14 cellular contexts compared by ENCODE assay signal in the genomic region with DNA sequence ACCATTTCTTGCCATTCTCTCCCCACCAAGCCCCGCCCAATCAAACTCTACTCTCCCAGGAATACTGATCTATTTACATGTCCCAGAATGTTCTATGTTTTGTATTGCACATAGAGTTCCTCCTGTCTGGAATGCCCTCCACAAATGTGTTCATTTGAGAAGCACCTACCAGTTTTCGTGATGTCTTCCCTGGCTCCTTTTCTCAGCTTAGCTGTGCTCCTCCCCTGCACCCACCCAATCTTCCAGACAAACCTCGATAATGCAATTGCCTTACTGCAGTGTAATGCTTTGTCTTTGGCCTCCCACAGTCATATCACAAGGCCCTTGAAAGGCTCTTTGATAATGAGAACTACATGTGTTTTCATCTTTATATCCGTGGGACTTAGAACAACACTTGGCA.
DNase-seq lines count a peak whose midpoint lies in the region; TF ChIP-seq lines count a peak whose summit lies in the region.
"Had no signal": no experiment of that assay in that cellular context is flagged by ENCODE, and none has a peak within 500 bp of the region (broad histone marks: within the 10 kb centered on the region; RNA-seq: fewer than 3 reads in every experiment).

No MANE protein-coding gene starts in this region.

- H3K9me2 ChIP-seq in Karpas-422 (replicated peaks; ENCODE audit: insufficient read depth, low read length): no peaks in the 10 kb centered on the region

- DNase-seq in Caco-2 (no peak), Karpas-422 (no peak), amniotic epithelial cell (ENCODE audit: low read depth) (peak; percentile 51), neural crest cell (ENCODE audit: low read depth, low spot score) (no peak), DMS79 (lab: John Stamatoyannopoulos, UW) (no peak), SKM-1 treated with dmso at 0.1 percent for 144 hours (lab: John Stamatoyannopoulos, UW; ENCODE audit: unreplicated experiment) (no peak), NCI-H1105 treated with DMSO at 0.1 percent for 48 hours (lab: John Stamatoyannopoulos, UW) (no peak)
- no peak for DNase-seq in stimulated activated naive CD4-positive, alpha-beta T cell treated with Interleukin-2 at 50 U/mL for 16 hours (lab: John Stamatoyannopoulos, UW)
- DNase-seq: CD8-positive, alpha-beta T cell; DMS 273 treated with DMSO at 0.1 percent for 48 hours; GDM1; H9 had no signal

- H3K4me1 ChIP-seq in Caco-2: peaks cover 51% of the 10 kb centered on the region
- H3K4me1 ChIP-seq in Karpas-422 (ENCODE audit: low read length): peaks cover 40% of the 10 kb centered on the region

- CTCF ChIA-PET in Caco-2 (lab: Charles Lee): interaction anchor here (0.6 to 2.1 kb wide), 8 partner anchors 33 to 528 kb away, joined by 3 to 6 read pairs (median 4); no protein-coding TSS in a partner anchor

- no peaks in the 10 kb centered on the region for H3K27me3 ChIP-seq in Caco-2 (replicated peaks; ENCODE audit: control insufficient read depth, insufficient read depth, low read length)
- H3K27me3 ChIP-seq in Karpas-422 (ENCODE audit: low read length): no peaks in the 10 kb centered on the region
- H3K27me3 ChIP-seq: BLaER1 treated with 17β-estradiol and CSF1 and Interleukin-3, amounts not matched to agents 10 nM and 100 nM had no signal

- H3K4me3 Mint-ChIP-seq in Caco-2 (ENCODE audit: unreplicated experiment) (peak overlapping the region; percentile 28), neural crest cell (no peak overlapping the region)
- H3K4me3 Mint-ChIP-seq: B cell; CD8-positive, alpha-beta T cell; H9 had no signal

- intact Hi-C loops in Caco-2 (cut with micrococcal nuclease; ENCODE audit: unreplicated experiment): loop anchor here (1.0 to 2.0 kb wide), 8 partner anchors 29 to 391 kb away; no protein-coding TSS in a partner anchor

- H3K4me1 Mint-ChIP-seq in Caco-2 (ENCODE audit: low read depth, unreplicated experiment) (peaks cover 24% of the 10 kb centered on the region), neural crest cell (peaks cover 51% of the 10 kb centered on the region)
- H3K4me1 Mint-ChIP-seq: H9 had no signal

- TF ChIP-seq CTCF in Caco-2 (IDR thresholded peaks at IDR 0.05; ENCODE audit: insufficient read depth in 1 of 2, low read depth in 1 of 2, low read length in 1 of 2, severe bottlenecking in 1 of 2, unreplicated experiment in 1 of 2) (no peak), neural crest cell (conservative IDR thresholded peaks at IDR 0.05) (no peak)

- H3K4me3 ChIP-seq in Caco-2 (ENCODE audit: low read depth, low read length): no peak overlapping the region
- H3K4me3 ChIP-seq in Karpas-422 (ENCODE audit: low read length): no peak overlapping the region
- H3K4me3 ChIP-seq: BLaER1 treated with 17β-estradiol and CSF1 and Interleukin-3, amounts not matched to agents 10 nM and 100 nM had no signal

- BruUV-seq in Caco-2 (replicated peaks; lab: Mats Ljungman, UMichigan): no TSS peak

- no peaks in the 10 kb centered on the region for H3K79me2 ChIP-seq in Karpas-422 (ENCODE audit: low read length)

- POLR2A ChIA-PET in Caco-2 (lab: Charles Lee): interaction anchor here (0.8 to 1.6 kb wide), 7 partner anchors 29 to 462 kb away, joined by 3 to 9 read pairs (median 4); no protein-coding TSS in a partner anchor

- no peak overlapping the region for H3K27ac ChIP-seq in Karpas-422 (ENCODE audit: low read length)
- H3K27ac ChIP-seq: BLaER1 treated with 17β-estradiol and CSF1 and Interleukin-3, amounts not matched to agents 10 nM and 100 nM had no signal

- no peaks in the 10 kb centered on the region for H3K36me3 ChIP-seq in Caco-2 (ENCODE audit: control insufficient read depth, insufficient read depth, low read length)
- no peaks in the 10 kb centered on the region for H3K36me3 ChIP-seq in Karpas-422 (ENCODE audit: insufficient read depth, low read length)
- H3K36me3 ChIP-seq: BLaER1 treated with 17β-estradiol and CSF1 and Interleukin-3, amounts not matched to agents 10 nM and 100 nM had no signal

- H3K27ac Mint-ChIP-seq in Caco-2 (ENCODE audit: unreplicated experiment) (peak overlapping the region; percentile 81), neural crest cell (ENCODE audit: unreplicated experiment) (peak overlapping the region; percentile 91)
- H3K27ac Mint-ChIP-seq: B cell; CD8-positive, alpha-beta T cell; H9 had no signal

- no peaks in the 10 kb centered on the region for H4K20me1 ChIP-seq in Karpas-422 (ENCODE audit: insufficient read depth, low read depth, low read length)
- H4K20me1 ChIP-seq: BLaER1 treated with 17β-estradiol and CSF1 and Interleukin-3, amounts not matched to agents 10 nM and 100 nM had no signal

- H3K9me3 Mint-ChIP-seq in Caco-2 (ENCODE audit: unreplicated experiment) (no peaks in the 10 kb centered on the region), neural crest cell (no peaks in the 10 kb centered on the region)
- H3K9me3 Mint-ChIP-seq: CD8-positive, alpha-beta T cell; H9 had no signal

- no peak overlapping the region for H2AFZ ChIP-seq in Karpas-422 (ENCODE audit: low read length)

- H3K9ac ChIP-seq in Karpas-422 (ENCODE audit: low read length): no peak overlapping the region
- H3K9ac ChIP-seq: BLaER1 treated with 17β-estradiol and CSF1 and Interleukin-3, amounts not matched to agents 10 nM and 100 nM had no signal

- no peaks in the 10 kb centered on the region for H3K27me3 Mint-ChIP-seq in Caco-2 (ENCODE audit: insufficient read depth, unreplicated experiment)
- no peaks in the 10 kb centered on the region for H3K27me3 Mint-ChIP-seq in neural crest cell (ENCODE audit: low read depth)
- H3K27me3 Mint-ChIP-seq: B cell had no signal

- peak overlapping the region; percentile 16 for H3K4me2 ChIP-seq in Karpas-422 (ENCODE audit: low read depth, low read length, poor library complexity, severe bottlenecking)
- H3K4me2 ChIP-seq: BLaER1 treated with 17β-estradiol and CSF1 and Interleukin-3, amounts not matched to agents 10 nM and 100 nM had no signal

- no peaks in the 10 kb centered on the region for H3K9me3 ChIP-seq in Caco-2
- no peaks in the 10 kb centered on the region for H3K9me3 ChIP-seq in Karpas-422 (ENCODE audit: low read length)

- H3K36me3 Mint-ChIP-seq in Caco-2 (ENCODE audit: insufficient read depth, unreplicated experiment) (peaks cover 11% of the 10 kb centered on the region), neural crest cell (ENCODE audit: low read depth) (peaks cover 3% of the 10 kb centered on the region)
- H3K36me3 Mint-ChIP-seq: CD8-positive, alpha-beta T cell had no signal
